In the genomic region with DNA sequence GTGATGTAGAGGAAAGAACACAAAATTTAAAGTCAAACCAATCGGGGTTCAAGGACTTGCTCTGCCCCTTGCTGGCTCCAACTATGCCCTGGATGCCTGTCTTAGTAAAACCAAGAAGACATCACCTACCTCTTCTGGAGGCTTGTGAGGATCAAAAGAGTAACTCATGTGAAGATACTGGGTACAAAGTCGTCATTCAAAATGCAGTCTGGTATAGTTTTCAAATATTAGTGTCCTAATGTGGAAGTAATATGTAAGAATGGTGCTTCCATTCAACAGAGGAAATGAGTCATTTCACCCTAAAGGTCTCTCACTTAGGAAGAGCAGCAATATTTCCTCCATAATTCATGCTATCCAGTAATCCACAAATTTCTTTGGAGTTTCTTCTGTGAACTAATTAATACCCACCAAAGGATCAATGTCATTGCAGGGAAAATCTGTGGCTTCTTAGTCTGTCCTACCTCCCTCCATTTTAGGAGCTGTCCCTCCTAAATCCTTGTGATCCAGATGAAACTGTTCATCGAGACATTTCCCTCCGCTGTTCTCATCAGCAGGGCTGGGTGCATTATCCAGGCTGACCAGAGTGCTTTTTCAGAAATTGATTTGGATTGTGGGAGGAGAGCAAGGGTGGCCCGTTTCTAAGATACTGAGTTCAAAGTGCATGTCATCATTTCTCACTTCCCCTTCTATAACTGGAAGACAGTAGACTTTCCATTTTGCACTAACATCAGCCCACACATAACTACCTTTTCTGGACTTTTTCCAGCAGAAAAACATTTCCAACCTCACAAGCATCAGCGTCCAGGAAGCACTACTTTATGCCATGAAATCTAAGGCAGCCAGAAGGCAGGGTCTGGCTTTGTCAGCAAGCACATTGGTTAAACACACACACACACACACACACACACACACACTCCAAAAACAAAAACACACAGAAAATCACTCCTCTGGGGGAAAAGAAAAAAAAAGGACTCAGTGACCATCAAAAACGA, we compare ENCODE assay signal across 8 cellular contexts.
DNase-seq lines count a peak whose midpoint lies in the region; ATAC-seq and TF ChIP-seq lines count a peak whose summit lies in the region.

No MANE protein-coding gene starts in this region.

- WGBS in mesendoderm (ENCODE audit: extremely low coverage, insufficient coverage, low lambda C conversion rate), result no CpG with 5 or more reads among the region's 7 CpGs

- H3K9ac ChIP-seq in OCI-LY3 (ENCODE audit: low read length) (peak overlapping the region; percentile 66), mesendoderm (ENCODE audit: low read length) (no peak overlapping the region)

- H3K9me3 Mint-ChIP-seq in activated T-cell treated with anti-CD3 and anti-CD28 coated beads, Interleukin-2, amount 50 U/mL, for 4 hours, result no peaks in the 10 kb centered on the region

- no peak overlapping the region for H3K18ac ChIP-seq in mesendoderm (ENCODE audit: low read length)

- no peak overlapping the region for H2AK5ac ChIP-seq in mesendoderm (ENCODE audit: low read length)

- DNase-seq in activated T-cell treated with anti-CD3 and anti-CD28 coated beads, Interleukin-2, amount 50 U/mL, for 4 hours, result no peak
- no peak for DNase-seq in activated T-cell treated with anti-CD3 and anti-CD28 coated beads for 4 hours
- peak; percentile 10 for DNase-seq in glomerular endothelial cell (ENCODE audit: extremely low read depth, low read depth, low spot score)
- no peak for DNase-seq in stimulated activated CD8-positive, alpha-beta memory T cell treated with anti-CD3 and anti-CD28 coated beads, Interleukin-4, amount 100 ng/mL, for 48 hours
- DNase-seq in occipital lobe (lab: John Stamatoyannopoulos, UW), result no peak
- no peak for DNase-seq in mesendoderm

- no peak overlapping the region for H3K4ac ChIP-seq in mesendoderm (ENCODE audit: low read depth, low read length)

- no peaks in the 10 kb centered on the region for H3K79me1 ChIP-seq in mesendoderm (ENCODE audit: low read length)

- no peak overlapping the region for H2AFZ ChIP-seq in OCI-LY3 (ENCODE audit: low read depth, low read length)

- H3K56ac ChIP-seq in mesendoderm (ENCODE audit: low read length), result no peak overlapping the region

- no peaks in the 10 kb centered on the region for H3K9me3 ChIP-seq in OCI-LY3 (ENCODE audit: insufficient read depth, low read length)

- H3K79me2 ChIP-seq in OCI-LY3 (ENCODE audit: low read length) (0 out of 2 replicates have a peak, but pooled peaks cover 5% of the 10 kb centered on the region), mesendoderm (ENCODE audit: control insufficient read depth, insufficient read depth, low read length) (no peaks in the 10 kb centered on the region)

- H2BK120ac ChIP-seq in mesendoderm (ENCODE audit: low read depth, low read length), result no peak overlapping the region

- H3K27ac ChIP-seq in OCI-LY3 (ENCODE audit: low read length) (peak overlapping the region; percentile 88), mesendoderm (ENCODE audit: low read depth, low read length) (no peak overlapping the region)

- H4K20me1 ChIP-seq in OCI-LY3 (ENCODE audit: insufficient read depth, low read length), result no peaks in the 10 kb centered on the region

- H3K4me3 ChIP-seq in OCI-LY3 (ENCODE audit: low read length) (peak overlapping the region; percentile 69), mesendoderm (ENCODE audit: low read length) (no peak overlapping the region)

- TF ChIP-seq CTCF in OCI-LY3 (IDR thresholded peaks at IDR 0.05; ENCODE audit: low read depth, low read length), result no peak

- H3K4me2 ChIP-seq in OCI-LY3 (ENCODE audit: low read length), result peak overlapping the region; percentile 92
- H3K4me2 ChIP-seq in mesendoderm (ENCODE audit: low read length), result no peak overlapping the region

- H3K27me3 Mint-ChIP-seq in activated T-cell treated with anti-CD3 and anti-CD28 coated beads, Interleukin-2, amount 50 U/mL, for 4 hours (ENCODE audit: low read depth), result no peaks in the 10 kb centered on the region

- no peak overlapping the region for H2BK5ac ChIP-seq in mesendoderm (ENCODE audit: low read length)

- H3K4me3 Mint-ChIP-seq in activated T-cell treated with anti-CD3 and anti-CD28 coated beads, Interleukin-2, amount 50 U/mL, for 4 hours, result peak overlapping the region; percentile 63

- H2BK15ac ChIP-seq in mesendoderm (replicated peaks; ENCODE audit: low read depth), result no peak overlapping the region

- peak; percentile 32 for ATAC-seq in activated T-cell treated with anti-CD3 and anti-CD28 coated beads, Interleukin-2, amount 50 U/mL, for 4 hours
- peak; percentile 57 for ATAC-seq in HG02885 (IDR thresholded peaks at IDR 0.05; ENCODE audit: poor library complexity, unreplicated experiment)

- H3K4me1 ChIP-seq in OCI-LY3 (ENCODE audit: low read length) (peaks cover 55% of the 10 kb centered on the region), mesendoderm (ENCODE audit: control insufficient read depth, low read depth, low read length) (no peaks in the 10 kb centered on the region)

- H3K23ac ChIP-seq in mesendoderm (ENCODE audit: low read length), result no peak overlapping the region

- peaks cover 5% of the 10 kb centered on the region for H3K36me3 Mint-ChIP-seq in activated T-cell treated with anti-CD3 and anti-CD28 coated beads, Interleukin-2, amount 50 U/mL, for 4 hours (ENCODE audit: insufficient read depth)

- H3K27me3 ChIP-seq in OCI-LY3 (ENCODE audit: low read depth, low read length) (no peaks in the 10 kb centered on the region), mesendoderm (ENCODE audit: insufficient read depth, low read length, poor library complexity) (no peaks in the 10 kb centered on the region)

- no peak overlapping the region for H4K8ac ChIP-seq in mesendoderm (ENCODE audit: low read depth, low read length)

- H3K36me3 ChIP-seq in OCI-LY3 (replicated peaks; ENCODE audit: low read depth, low read length) (no peaks in the 10 kb centered on the region), mesendoderm (ENCODE audit: control insufficient read depth, insufficient read depth, low read length) (no peaks in the 10 kb centered on the region)

- peaks cover 85% of the 10 kb centered on the region for H3K4me1 Mint-ChIP-seq in activated T-cell treated with anti-CD3 and anti-CD28 coated beads, Interleukin-2, amount 50 U/mL, for 4 hours (ENCODE audit: low read depth)

- no peak overlapping the region for H4K5ac ChIP-seq in mesendoderm (ENCODE audit: low read length)
